In genomic region chr15:62849316-62850129, GRCh38 we compare ENCODE assay signal across 21 cellular contexts.
DNase-seq lines count a peak whose midpoint lies in the region; TF ChIP-seq lines count a peak whose summit lies in the region.
"Had no signal": no experiment of that assay in that cellular context is flagged by ENCODE, and none has a peak within 500 bp of the region (broad histone marks: within the 10 kb centered on the region; RNA-seq: fewer than 3 reads in every experiment).

No MANE protein-coding gene starts in this region.

- peaks cover 50% of the 10 kb centered on the region for H3K4me1 Mint-ChIP-seq in endodermal cell
- H3K4me1 Mint-ChIP-seq: stimulated activated effector memory CD8-positive, alpha-beta T cell treated with anti-CD3 and anti-CD28 coated beads, Interleukin-12 subunit alpha, Interleukin-12 subunit beta, amount 100 ng/mL, for 72 hours; T-helper 17 cell had no signal

- H3K36me3 ChIP-seq in ES-I3 (ENCODE audit: insufficient read depth, low read length) (no peaks in the 10 kb centered on the region), NT2/D1 (ENCODE audit: insufficient read depth, insufficient read length, low read length) (no peaks in the 10 kb centered on the region), endodermal cell (ENCODE audit: control insufficient read depth, insufficient read depth, low read length) (peaks cover 7% of the 10 kb centered on the region), neuronal stem cell (replicated peaks in 1 of 2; ENCODE audit: control insufficient read depth in 2 of 2, insufficient read depth in 2 of 2, low read length in 2 of 2) (no peaks in the 10 kb centered on the region), vagina (no peaks in the 10 kb centered on the region)

- H2BK12ac ChIP-seq in neuronal stem cell (ENCODE audit: low read length) = no peak overlapping the region

- TF ChIP-seq POLR2A in vagina (IDR thresholded peaks at IDR 0.05) = no peak

- no peak overlapping the region for H3K4me3 Mint-ChIP-seq in endodermal cell
- H3K4me3 Mint-ChIP-seq: activated CD8-positive, alpha-beta T cell treated with anti-CD3 and anti-CD28 coated beads, Interleukin-2, amount 10 ng/mL, durations not matched to agents 7 days and 5 days; stimulated activated effector memory CD8-positive, alpha-beta T cell treated with anti-CD3 and anti-CD28 coated beads, Interleukin-12 subunit alpha, Interleukin-12 subunit beta, amount 100 ng/mL, for 72 hours; T-helper 17 cell had no signal

- H3K27ac ChIP-seq in endodermal cell (ENCODE audit: low read depth, low read length) (no peak overlapping the region), neuronal stem cell (replicated peaks; ENCODE audit: low read length) (no peak overlapping the region), vagina (no peak overlapping the region)
- H3K27ac ChIP-seq: hepatocyte, testis had no signal

- no peaks in the 10 kb centered on the region for H3K27me3 ChIP-seq in NT2/D1 (ENCODE audit: insufficient read depth, insufficient read length)
- no peaks in the 10 kb centered on the region for H3K27me3 ChIP-seq in endodermal cell (ENCODE audit: control insufficient read depth, insufficient read depth, low read length, poor library complexity, severe bottlenecking)
- no peaks in the 10 kb centered on the region for H3K27me3 ChIP-seq in neuronal stem cell (ENCODE audit: control insufficient read depth in 3 of 3, insufficient read depth in 3 of 3, low read depth in 1 of 3, low read length in 3 of 3)
- H3K27me3 ChIP-seq in vagina = no peaks in the 10 kb centered on the region
- H3K27me3 ChIP-seq: body of pancreas, hepatocyte, testis had no signal

- H3K4me2 ChIP-seq in neuronal stem cell (ENCODE audit: insufficient read depth, low read length, poor library complexity, severe bottlenecking) = no peak overlapping the region
- H3K4me2 ChIP-seq: hepatocyte had no signal

- H3K18ac ChIP-seq in neuronal stem cell (ENCODE audit: low read length) = peak overlapping the region; percentile 31

- peak overlapping the region; percentile 70 for H3K27ac Mint-ChIP-seq in endodermal cell
- H3K27ac Mint-ChIP-seq: activated CD8-positive, alpha-beta T cell treated with anti-CD3 and anti-CD28 coated beads, Interleukin-2, amount 10 ng/mL, durations not matched to agents 7 days and 5 days; activated naive CD4-positive, alpha-beta T cell treated with anti-CD3 and anti-CD28 coated beads, Interleukin-2, amount 50 U/mL, for 72 hours; stimulated activated effector memory CD8-positive, alpha-beta T cell treated with anti-CD3 and anti-CD28 coated beads, Interleukin-12 subunit alpha, Interleukin-12 subunit beta, amount 100 ng/mL, for 72 hours; T-helper 17 cell had no signal

- no peaks in the 10 kb centered on the region for H3K79me1 ChIP-seq in neuronal stem cell (ENCODE audit: low read depth, low read length)

- no peak for TF ChIP-seq CTCF in endodermal cell (conservative IDR thresholded peaks at IDR 0.05)
- no peak for TF ChIP-seq CTCF in vagina (IDR thresholded peaks at IDR 0.05)

- H3K4me1 ChIP-seq in ES-I3 (ENCODE audit: insufficient read depth, low read length) = peaks cover 41% of the 10 kb centered on the region
- H3K4me1 ChIP-seq in NT2/D1 (ENCODE audit: insufficient read depth, insufficient read length) = peaks cover 21% of the 10 kb centered on the region
- H3K4me1 ChIP-seq in endodermal cell (ENCODE audit: control insufficient read depth, insufficient read depth, low read length) = peaks cover 14% of the 10 kb centered on the region
- peaks cover 27 to 29% of the 10 kb centered on the region in 2 donors for H3K4me1 ChIP-seq in neuronal stem cell (ENCODE audit: control insufficient read depth in 2 of 2, insufficient read depth in 1 of 2, low read depth in 1 of 2, low read length in 2 of 2)
- H3K4me1 ChIP-seq in vagina = peaks cover 9% of the 10 kb centered on the region
- H3K4me1 ChIP-seq: testis had no signal

- H2BK15ac ChIP-seq in neuronal stem cell (ENCODE audit: low read length) = no peak overlapping the region

- no peak overlapping the region for H2BK120ac ChIP-seq in neuronal stem cell (ENCODE audit: low read depth, low read length)

- H3K36me3 Mint-ChIP-seq in endodermal cell (ENCODE audit: low read depth) = peaks cover 14% of the 10 kb centered on the region
- H3K36me3 Mint-ChIP-seq: activated naive CD4-positive, alpha-beta T cell treated with anti-CD3 and anti-CD28 coated beads, Interleukin-2, amount 50 U/mL, for 72 hours had no signal

- H3K4me3 ChIP-seq in NT2/D1 (ENCODE audit: insufficient read length, low read depth) (no peak overlapping the region), endodermal cell (ENCODE audit: low read length) (no peak overlapping the region), neuronal stem cell (ENCODE audit: low read length in 2 of 2) (no peak overlapping the region), vagina (no peak overlapping the region)
- H3K4me3 ChIP-seq: body of pancreas, hepatocyte, testis had no signal

- H3K4ac ChIP-seq in neuronal stem cell (ENCODE audit: low read length) = no peak overlapping the region

- no peak overlapping the region for H2AFZ ChIP-seq in neuronal stem cell (ENCODE audit: low read length)
- H2AFZ ChIP-seq: hepatocyte had no signal

- H3K9me3 ChIP-seq in ES-I3 (ENCODE audit: control insufficient read depth, insufficient read depth, low read length) (no peaks in the 10 kb centered on the region; the same call in 1 of the 2 replicates), NT2/D1 (ENCODE audit: insufficient read depth, low read length) (peaks cover 9% of the 10 kb centered on the region; the same call in 1 of the 2 replicates), endodermal cell (ENCODE audit: control insufficient read depth, low read length) (no peaks in the 10 kb centered on the region), neuronal stem cell (replicated peaks in 1 of 2; ENCODE audit: control insufficient read depth in 2 of 2, insufficient read depth in 1 of 2, low read depth in 1 of 2, low read length in 2 of 2) (peaks cover 0 to 4% of the 10 kb centered on the region in 2 donors), vagina (no peaks in the 10 kb centered on the region)
- H3K9me3 ChIP-seq: body of pancreas, testis had no signal

- WGBS in endodermal cell (ENCODE audit: insufficient coverage in 1 of 2, insufficient read length in 1 of 2), 2 experiments = 81% methylated on average over 4 of the region's 4 CpGs; no CpG with 5 or more reads in 1 of the 2 experiments
- WGBS in neuronal stem cell (ENCODE audit: extremely low coverage in 2 of 2, insufficient read length in 2 of 2, insufficient replicate concordance in 1 of 2), 2 donors = no CpG with 5 or more reads among the region's 4 CpGs

- H4K8ac ChIP-seq in neuronal stem cell (ENCODE audit: low read depth, low read length) = no peak overlapping the region

- peak overlapping the region; percentile 14; the same call in 1 of the 2 replicates for H3K9ac ChIP-seq in ES-I3 (ENCODE audit: low read depth, low read length)
- H3K9ac ChIP-seq in NT2/D1 (ENCODE audit: insufficient read length, low read depth) = no peak overlapping the region
- no peak overlapping the region for H3K9ac ChIP-seq in endodermal cell (ENCODE audit: extremely low read depth, low read length, poor library complexity, severe bottlenecking)
- H3K9ac ChIP-seq in neuronal stem cell (ENCODE audit: low read depth, low read length, poor library complexity) = no peak overlapping the region

- H4K91ac ChIP-seq in neuronal stem cell (ENCODE audit: low read depth, low read length, poor library complexity) = no peak overlapping the region

- H2BK5ac ChIP-seq in neuronal stem cell (ENCODE audit: low read length) = no peak overlapping the region

- DNase-seq in NT2/D1 (ENCODE audit: low read depth, low spot score) = peak; percentile 75
- DNase-seq in endodermal cell = peak; percentile 44
- no peak for DNase-seq in neuronal stem cell (ENCODE audit: low spot score)
- DNase-seq in mucosa of gallbladder (ENCODE audit: low spot score) = no peak
- no peak for DNase-seq in vagina (ENCODE audit: extremely low spot score in 2 of 2)
- no peak for DNase-seq in GM19240 (ENCODE audit: insufficient read length, low spot score)
- no peak for DNase-seq in NCI-H69 (lab: John Stamatoyannopoulos, UW)
- DNase-seq: activated CD8-positive, alpha-beta T cell treated with anti-CD3 and anti-CD28 coated beads, Interleukin-2, amount 10 ng/mL, durations not matched to agents 7 days and 5 days; activated T-cell treated with anti-CD3 and anti-CD28 coated beads, Interleukin-2, amount 50 U/mL, for 48 hours; midbrain; NCI-H1105; NCI-H2081 treated with DMSO at 0.1 percent for 48 hours; NCI-H524 treated with DMSO at 0.1 percent for 48 hours; SHP77 treated with DMSO at 0.1 percent for 48 hours; T-helper 17 cell; testis had no signal

- intact Hi-C loops in vagina (cut with DNase I) = loop anchor here (5.0 kb wide), 1 partner anchor 243 kb away; no protein-coding TSS in a partner anchor

- H3K23ac ChIP-seq in neuronal stem cell (ENCODE audit: low read depth, low read length, poor library complexity) = no peak overlapping the region

- no peak overlapping the region for H2AK5ac ChIP-seq in neuronal stem cell (ENCODE audit: low read depth, low read length)

- H3K9me3 Mint-ChIP-seq in endodermal cell = peaks cover 10% of the 10 kb centered on the region
- H3K9me3 Mint-ChIP-seq: activated naive CD4-positive, alpha-beta T cell treated with anti-CD3 and anti-CD28 coated beads, Interleukin-2, amount 50 U/mL, for 72 hours; stimulated activated effector memory CD8-positive, alpha-beta T cell treated with anti-CD3 and anti-CD28 coated beads, Interleukin-12 subunit alpha, Interleukin-12 subunit beta, amount 100 ng/mL, for 72 hours had no signal

- H3K14ac ChIP-seq in neuronal stem cell (ENCODE audit: low read length) = no peak overlapping the region

- H3K27me3 Mint-ChIP-seq in endodermal cell (ENCODE audit: insufficient read depth) = peaks cover 2% of the 10 kb centered on the region

Comparison
In these comparisons a context has a peak if more than half of its experiments do, and no peak if none do; other contexts are left out.
1. DNase-seq: peak in NT2/D1 (single experiment) and endodermal cell (single experiment); none in neuronal stem cell (single experiment), mucosa of gallbladder (single experiment), vagina (0 of 2), GM19240 (single experiment) and NCI-H69 (single experiment).